In the genomic region with DNA sequence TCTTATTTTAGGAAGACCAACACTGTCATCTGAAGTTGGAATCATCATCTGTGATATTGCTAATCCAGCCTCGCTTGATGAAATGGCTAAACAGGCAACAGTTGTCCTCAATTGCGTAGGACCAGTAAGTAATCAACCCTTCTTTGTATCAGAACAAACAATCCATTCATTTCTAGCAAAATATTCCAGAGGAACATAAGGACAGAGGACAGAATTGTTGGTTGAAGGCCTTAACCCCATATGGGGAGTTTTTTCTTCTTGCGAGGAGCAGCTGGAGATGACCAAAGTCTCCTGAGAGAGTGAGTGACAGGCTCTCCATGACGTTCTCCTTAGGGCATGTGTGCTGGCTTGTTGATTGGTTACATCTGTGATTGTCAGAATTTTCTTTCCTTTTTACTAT, we compare ENCODE assay signal across 18 cellular contexts. TPM values are rescaled to one million over a fixed set of nuclear protein-coding genes. Genes with fewer than 3 reads are reported as not detected.
DNase-seq lines count a peak whose midpoint lies in the region; ATAC-seq and TF ChIP-seq lines count a peak whose summit lies in the region.
"Had no signal": no experiment of that assay in that cellular context is flagged by ENCODE, and none has a peak within 500 bp of the region (broad histone marks: within the 10 kb centered on the region; RNA-seq: fewer than 3 reads in every experiment).

No MANE protein-coding gene starts in this region.

- H3K4me3 ChIP-seq in Karpas-422 (ENCODE audit: low read length) (no peak overlapping the region), sigmoid colon (no peak overlapping the region)
- no peak overlapping the region for H3K4me3 ChIP-seq in effector memory CD4-positive, alpha-beta T cell (ENCODE audit: insufficient read depth, low read depth, low read length, poor library complexity, severe bottlenecking)
- H3K4me3 ChIP-seq: upper lobe of right lung had no signal

- TF ChIP-seq EP300 in sigmoid colon (IDR thresholded peaks at IDR 0.05), result no peak

- no peak overlapping the region for H3K27ac Mint-ChIP-seq in stimulated activated effector memory CD8-positive, alpha-beta T cell treated with anti-CD3 and anti-CD28 coated beads, Interleukin-12 subunit alpha, Interleukin-12 subunit beta, amount 100 ng/mL, for 72 hours
- H3K27ac Mint-ChIP-seq: stimulated activated naive B cell treated with anti-CD40 and anti-IgM and Interleukin-4, amounts not matched to agents 10 μg/mL and 1 μg/mL and 100 μg/mL, for 72 hours had no signal

- H3K27me3 ChIP-seq in Karpas-422 (ENCODE audit: low read length) (no peaks in the 10 kb centered on the region), sigmoid colon (no peaks in the 10 kb centered on the region)
- no peaks in the 10 kb centered on the region for H3K27me3 ChIP-seq in effector memory CD4-positive, alpha-beta T cell (replicated peaks; ENCODE audit: control insufficient read depth, insufficient read depth, low read length, poor library complexity, severe bottlenecking)
- H3K27me3 ChIP-seq: upper lobe of right lung had no signal

- no peak for TF ChIP-seq POLR2A in sigmoid colon (IDR thresholded peaks at IDR 0.05)

- no peaks in the 10 kb centered on the region for H4K20me1 ChIP-seq in Karpas-422 (ENCODE audit: insufficient read depth, low read depth, low read length)

- H3K36me3 Mint-ChIP-seq in stimulated activated effector memory CD8-positive, alpha-beta T cell treated with anti-CD3 and anti-CD28 coated beads, Interleukin-12 subunit alpha, Interleukin-12 subunit beta, amount 100 ng/mL, for 72 hours, result peaks cover 55% of the 10 kb centered on the region

- ATAC-seq in stimulated activated effector memory CD8-positive, alpha-beta T cell treated with anti-CD3 and anti-CD28 coated beads, Interleukin-12 subunit alpha, Interleukin-12 subunit beta, amount 100 ng/mL, for 72 hours, result no peak
- no peak for ATAC-seq in omental fat pad (ENCODE audit: low FRiP score)
- ATAC-seq: left colon; stimulated activated naive B cell treated with anti-CD40 and anti-IgM and Interleukin-4, amounts not matched to agents 10 μg/mL and 1 μg/mL and 100 μg/mL, for 72 hours; upper lobe of right lung had no signal

- H3K27ac ChIP-seq in Karpas-422 (ENCODE audit: low read length) (no peak overlapping the region), sigmoid colon (peak overlapping the region; percentile 85 to 92 (median 88))
- no peak overlapping the region for H3K27ac ChIP-seq in effector memory CD4-positive, alpha-beta T cell (ENCODE audit: insufficient read depth, low read length, poor library complexity, severe bottlenecking)
- H3K27ac ChIP-seq: upper lobe of right lung had no signal

- TF ChIP-seq CTCF in sigmoid colon (IDR thresholded peaks at IDR 0.05), result no peak
- TF ChIP-seq CTCF in omental fat pad (IDR thresholded peaks at IDR 0.05), result no peak

- no peak overlapping the region for H2AFZ ChIP-seq in Karpas-422 (ENCODE audit: low read length)

- intact Hi-C loops in sigmoid colon (cut with DNase I), result loop anchor here (5.0 kb wide), 1 partner anchor 35 kb away; no protein-coding TSS in a partner anchor

- H3K79me2 ChIP-seq in Karpas-422 (ENCODE audit: low read length), result peaks cover 43% of the 10 kb centered on the region

- no peak overlapping the region for H3K9ac ChIP-seq in Karpas-422 (ENCODE audit: low read length)

- DNase-seq in Karpas-422 (peak; percentile 32), epidermal melanocyte (ENCODE audit: insufficient read length, low spot score) (peak; percentile 88), medulla oblongata (ENCODE audit: extremely low spot score) (peak; percentile 91), sigmoid colon (no peak), omental fat pad (ENCODE audit: low spot score) (no peak)
- no peak for DNase-seq in stimulated activated effector memory CD8-positive, alpha-beta T cell treated with anti-CD3 and anti-CD28 coated beads, Interleukin-12 subunit alpha, Interleukin-12 subunit beta, amount 100 ng/mL, for 72 hours (ENCODE audit: low spot score in 2 of 2)
- DNase-seq in effector memory CD4-positive, alpha-beta T cell, result no peak
- no peak for DNase-seq in activated effector memory CD4-positive, alpha-beta T cell treated with Interleukin-2 at 50 U/mL for 16 hours
- DNase-seq: activated CD4-positive, alpha-beta T cell treated with anti-CD3 and anti-CD28 coated beads for 48 hours; activated CD8-positive, alpha-beta memory T cell treated with anti-CD3 and anti-CD28 coated beads, Interleukin-2, amount 50 U/mL, for 48 hours; foreskin fibroblast; left colon; NCI-H1436; NK-92 treated with Interleukin-12 subunit alpha and Interleukin-12 subunit beta, amount 100 ng/mL, for 24 hours; RPMI8226; stimulated activated naive B cell treated with anti-CD40 and anti-IgM and Interleukin-4, amounts not matched to agents 10 μg/mL and 1 μg/mL and 100 μg/mL, for 72 hours; SW 1271; upper lobe of right lung had no signal

- H3K9me3 Mint-ChIP-seq in stimulated activated effector memory CD8-positive, alpha-beta T cell treated with anti-CD3 and anti-CD28 coated beads, Interleukin-12 subunit alpha, Interleukin-12 subunit beta, amount 100 ng/mL, for 72 hours, result peaks cover 20% of the 10 kb centered on the region

- no peak overlapping the region for H3K4me3 Mint-ChIP-seq in stimulated activated effector memory CD8-positive, alpha-beta T cell treated with anti-CD3 and anti-CD28 coated beads, Interleukin-12 subunit alpha, Interleukin-12 subunit beta, amount 100 ng/mL, for 72 hours
- H3K4me3 Mint-ChIP-seq: stimulated activated naive B cell treated with anti-CD40 and anti-IgM and Interleukin-4, amounts not matched to agents 10 μg/mL and 1 μg/mL and 100 μg/mL, for 72 hours had no signal

- H3K9me2 ChIP-seq in Karpas-422 (replicated peaks; ENCODE audit: insufficient read depth, low read length), result no peaks in the 10 kb centered on the region

- H3K36me3 ChIP-seq in Karpas-422 (ENCODE audit: insufficient read depth, low read length), result peaks cover 39% of the 10 kb centered on the region
- H3K36me3 ChIP-seq in sigmoid colon, result peaks cover 13 to 51% (median 20%) of the 10 kb centered on the region in 4 donors
- H3K36me3 ChIP-seq in effector memory CD4-positive, alpha-beta T cell (ENCODE audit: control insufficient read depth, insufficient read depth, low read length), result no peaks in the 10 kb centered on the region

- 89 to 92% methylated on average over 4 of the region's 4 CpGs for WGBS in sigmoid colon, 2 donors

- H3K4me1 Mint-ChIP-seq in stimulated activated effector memory CD8-positive, alpha-beta T cell treated with anti-CD3 and anti-CD28 coated beads, Interleukin-12 subunit alpha, Interleukin-12 subunit beta, amount 100 ng/mL, for 72 hours, result no peaks in the 10 kb centered on the region

- H3K4me2 ChIP-seq in Karpas-422 (ENCODE audit: low read depth, low read length, poor library complexity, severe bottlenecking), result no peak overlapping the region

- H3K4me1 ChIP-seq in Karpas-422 (ENCODE audit: low read length), result peaks cover 16% of the 10 kb centered on the region
- peaks cover 0 to 25% (median 6%) of the 10 kb centered on the region in 4 donors for H3K4me1 ChIP-seq in sigmoid colon
- peaks cover 5% of the 10 kb centered on the region for H3K4me1 ChIP-seq in effector memory CD4-positive, alpha-beta T cell (ENCODE audit: control insufficient read depth, insufficient read depth, low read length, poor library complexity, severe bottlenecking)

- no peaks in the 10 kb centered on the region; the same call in none of the 2 replicates for H3K9me3 ChIP-seq in Karpas-422 (ENCODE audit: low read length)
- no peaks in the 10 kb centered on the region for H3K9me3 ChIP-seq in sigmoid colon
- no peaks in the 10 kb centered on the region for H3K9me3 ChIP-seq in effector memory CD4-positive, alpha-beta T cell (ENCODE audit: control insufficient read depth, low read length)
- H3K9me3 ChIP-seq: upper lobe of right lung had no signal

RNA-seq across cellular contexts. Expression of gene SCCPDH, which starts 2.7 kb away (rescaled TPM):
- 35.1 and 42.3 TPM in 2 replicates for total RNA-seq in Karpas-422 (2014; rRNA removed; shearing (Covaris generic); ENCODE audit: low replicate concordance)
- total RNA-seq in sigmoid colon (10 to 100 TPM; 26.0 to 44.9 (median 36.4) TPM), omental fat pad (10 to 100 TPM; 18.6 to 50.5 (median 25.0) TPM)
- polyA plus RNA-seq in sigmoid colon, result 10 to 100 TPM; 16.6 to 23.4 (median 23.0) TPM

Comparison
In these comparisons a context has a peak if more than half of its experiments do, and no peak if none do; other contexts are left out.
1. DNase-seq: peak in Karpas-422 (single experiment), epidermal melanocyte (single experiment) and medulla oblongata (single experiment); none in sigmoid colon (single experiment), stimulated activated effector memory CD8-positive, alpha-beta T cell treated with anti-CD3 and anti-CD28 coated beads, Interleukin-12 subunit alpha, Interleukin-12 subunit beta, amount 100 ng/mL, for 72 hours (0 of 2), effector memory CD4-positive, alpha-beta T cell (0 of 3), activated effector memory CD4-positive, alpha-beta T cell treated with Interleukin-2 at 50 U/mL for 16 hours (single experiment) and omental fat pad (single experiment).
2. H3K27ac ChIP-seq: peak in sigmoid colon (4 of 4); none in Karpas-422 (single experiment) and effector memory CD4-positive, alpha-beta T cell (single experiment).